Comparison of ENCODE assay signal across 11 cellular contexts in genomic region chr1:149832316-149833126, GRCh38. TPM values are rescaled to one million over a fixed set of nuclear protein-coding genes. Genes with fewer than 3 reads are reported as not detected.
DNase-seq lines count a peak whose midpoint lies in the region; ATAC-seq lines count a peak whose summit lies in the region.
"Not testable (repeated sequence)": the region's sequence is repeated elsewhere in the genome, so short reads cannot be mapped to it uniquely, and the experiment has no call there.
"Had no signal": no experiment of that assay in that cellular context is flagged by ENCODE, and none has a peak within 500 bp of the region (broad histone marks: within the 10 kb centered on the region; RNA-seq: fewer than 3 reads in every experiment).

No MANE protein-coding gene starts in this region.

- H3K9me3 Mint-ChIP-seq in activated T-cell treated with anti-CD3 and anti-CD28 coated beads, Interleukin-2, amount 50 U/mL, for 4 hours, result not testable (repeated sequence)

- not testable (repeated sequence) for H3K36me3 Mint-ChIP-seq in activated T-cell treated with anti-CD3 and anti-CD28 coated beads, Interleukin-2, amount 50 U/mL, for 4 hours (ENCODE audit: insufficient read depth)

- not testable (repeated sequence) for H3K27me3 ChIP-seq in right cardiac atrium (ENCODE audit: control insufficient read depth, insufficient read depth)

- H3K4me1 Mint-ChIP-seq in activated T-cell treated with anti-CD3 and anti-CD28 coated beads, Interleukin-2, amount 50 U/mL, for 4 hours (ENCODE audit: low read depth), result not testable (repeated sequence)

- ATAC-seq in GM18502 (IDR thresholded peaks at IDR 0.05; ENCODE audit: poor library complexity, unreplicated experiment), result peak; percentile 68
- peak; percentile 74 for ATAC-seq in GM19395 (IDR thresholded peaks at IDR 0.05; ENCODE audit: unreplicated experiment)
- ATAC-seq in GM21786 (IDR thresholded peaks at IDR 0.05; ENCODE audit: unreplicated experiment), result peak; percentile 58
- peak; percentile 61 for ATAC-seq in HG03025 (IDR thresholded peaks at IDR 0.05; ENCODE audit: low FRiP score, unreplicated experiment)
- ATAC-seq in HG03460 (IDR thresholded peaks at IDR 0.05; ENCODE audit: unreplicated experiment), result peak; percentile 53
- peak; percentile 87 to 90 for ATAC-seq in activated T-cell treated with anti-CD3 and anti-CD28 coated beads, Interleukin-2, amount 50 U/mL, for 4 hours
- peak; percentile 93 for ATAC-seq in right cardiac atrium
- ATAC-seq in stimulated activated naive CD8-positive, alpha-beta T cell treated with anti-CD3 and anti-CD28 coated beads, Interleukin-15, Interleukin-2, amounts not matched to agents 100 U/mL and 50 U/mL, for 24 hours, result peak; percentile 87

- not testable (repeated sequence) for H3K27ac ChIP-seq in right cardiac atrium (ENCODE audit: low read length)

- not testable (repeated sequence) for DNase-seq in activated T-cell treated with anti-CD3 and anti-CD28 coated beads, Interleukin-2, amount 50 U/mL, for 4 hours; right cardiac atrium; stimulated activated naive CD8-positive, alpha-beta T cell treated with anti-CD3 and anti-CD28 coated beads, Interleukin-15, Interleukin-2, amounts not matched to agents 100 U/mL and 50 U/mL, for 24 hours

- not testable (repeated sequence) for H3K27me3 Mint-ChIP-seq in activated T-cell treated with anti-CD3 and anti-CD28 coated beads, Interleukin-2, amount 50 U/mL, for 4 hours (ENCODE audit: low read depth)

- H3K9me3 ChIP-seq in right cardiac atrium (ENCODE audit: control insufficient read depth, low read length), result not testable (repeated sequence)

- no CpG with 5 or more reads among the region's 55 CpGs for WGBS in right cardiac atrium

- H3K4me3 ChIP-seq in right cardiac atrium (ENCODE audit: low read length), result not testable (repeated sequence)

- H3K4me3 Mint-ChIP-seq in activated T-cell treated with anti-CD3 and anti-CD28 coated beads, Interleukin-2, amount 50 U/mL, for 4 hours, result not testable (repeated sequence)

- intact Hi-C loops in right cardiac atrium (cut with DNase I), result not testable (repeated sequence)

- H3K4me1 ChIP-seq in right cardiac atrium (ENCODE audit: control insufficient read depth, insufficient read depth, low read length), result not testable (repeated sequence)

RNA-seq across cellular contexts. Expression of gene FCGR1A, which starts 50.0 kb away (rescaled TPM):
- not detected for total RNA-seq in activated T-cell treated with anti-CD3 and anti-CD28 coated beads, Interleukin-2, amount 50 U/mL, for 4 hours
- 1 to 10 TPM; 2.0 to 5.0 (median 2.5) TPM for total RNA-seq in right cardiac atrium
- polyA plus RNA-seq in right cardiac atrium, result 1.9 TPM
- total RNA-seq: kidney epithelial cell, pulmonary artery endothelial cell, SJSA1 had no signal
